ENCODE assay signal across 8 cellular contexts in the genomic region with DNA sequence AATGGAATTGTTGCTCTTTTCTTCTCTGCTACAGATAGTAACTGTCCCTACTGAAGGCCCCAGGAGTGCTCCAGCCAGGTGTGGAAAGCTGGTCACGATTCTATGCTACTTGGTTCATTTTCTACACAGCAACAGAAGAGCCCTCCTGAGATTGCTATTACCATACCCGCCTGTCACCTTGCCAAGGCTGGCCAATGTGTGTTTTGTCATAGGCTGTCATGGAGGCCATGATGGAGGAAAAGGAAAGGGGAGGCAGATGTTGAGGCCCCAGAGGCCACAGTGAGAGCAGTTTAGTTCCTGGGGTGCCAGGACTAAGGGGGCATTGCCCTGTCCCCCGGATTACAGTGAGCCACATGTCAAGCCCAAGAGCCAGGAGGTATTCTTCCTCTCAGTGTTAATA. TPM values are rescaled to one million over a fixed set of nuclear protein-coding genes. Genes with fewer than 3 reads are reported as not detected.
DNase-seq lines count a peak whose midpoint lies in the region; ATAC-seq and TF ChIP-seq lines count a peak whose summit lies in the region.

No MANE protein-coding gene starts in this region.

- no peaks in the 10 kb centered on the region for H3K27me3 Mint-ChIP-seq in activated naive CD4-positive, alpha-beta T cell treated with anti-CD3 and anti-CD28 coated beads, Interleukin-2, amount 10 ng/mL, durations not matched to agents 7 days and 5 days

- peaks cover 38% of the 10 kb centered on the region for H3K36me3 Mint-ChIP-seq in activated naive CD4-positive, alpha-beta T cell treated with anti-CD3 and anti-CD28 coated beads, Interleukin-2, amount 10 ng/mL, durations not matched to agents 7 days and 5 days

- intact Hi-C loops in right lobe of liver (cut with DNase I): no loop called here
- intact Hi-C loops in upper lobe of right lung (cut with DNase I): no loop called here

- H3K27me3 ChIP-seq in right lobe of liver: no peaks in the 10 kb centered on the region
- H3K27me3 ChIP-seq in upper lobe of right lung: no peaks in the 10 kb centered on the region

- ATAC-seq in right lobe of liver (no peak), upper lobe of right lung (no peak)

- in situ Hi-C loops in astrocyte of the cerebellum (cut with HindIII; ENCODE audit: low sequenced_read_pairs): no loop called here

- 68% methylated on average over 3 of the region's 3 CpGs for WGBS in right lobe of liver (ENCODE audit: insufficient coverage, low coverage, low lambda C conversion rate, missing lambda C conversion rate)

- H3K4me1 ChIP-seq in right lobe of liver: peaks cover 0 to 16% (median 3%) of the 10 kb centered on the region in 4 donors
- H3K4me1 ChIP-seq in upper lobe of right lung: peaks cover 26% of the 10 kb centered on the region

- TF ChIP-seq POLR2A in right lobe of liver (IDR thresholded peaks at IDR 0.05): no peak

- peak overlapping the region; percentile 76 for H3K4me3 ChIP-seq in astrocyte of the cerebellum (ENCODE audit: low read depth, low read length)
- H3K4me3 ChIP-seq in right lobe of liver: peak overlapping the region; percentile 73 to 91 (median 87)
- peak overlapping the region; percentile 87 for H3K4me3 ChIP-seq in upper lobe of right lung

- TF ChIP-seq CTCF in astrocyte of the cerebellum (IDR thresholded peaks at IDR 0.05; ENCODE audit: low read depth, low read length, missing control alignments): no peak
- TF ChIP-seq CTCF in right lobe of liver (IDR thresholded peaks at IDR 0.05): no peak
- no peak for TF ChIP-seq CTCF in upper lobe of right lung (IDR thresholded peaks at IDR 0.05)

- peak overlapping the region; percentile 99 for H3K4me3 Mint-ChIP-seq in activated naive CD4-positive, alpha-beta T cell treated with anti-CD3 and anti-CD28 coated beads, Interleukin-2, amount 10 ng/mL, durations not matched to agents 7 days and 5 days

- H3K36me3 ChIP-seq in right lobe of liver: peaks cover 0 to 21% (median 3%) of the 10 kb centered on the region in 4 donors
- H3K36me3 ChIP-seq in upper lobe of right lung: peaks cover 34% of the 10 kb centered on the region

- H3K4me1 Mint-ChIP-seq in activated naive CD4-positive, alpha-beta T cell treated with anti-CD3 and anti-CD28 coated beads, Interleukin-2, amount 10 ng/mL, durations not matched to agents 7 days and 5 days: peaks cover 54% of the 10 kb centered on the region

- no peaks in the 10 kb centered on the region for H3K9me3 Mint-ChIP-seq in activated naive CD4-positive, alpha-beta T cell treated with anti-CD3 and anti-CD28 coated beads, Interleukin-2, amount 10 ng/mL, durations not matched to agents 7 days and 5 days

- no peak for DNase-seq in activated naive CD4-positive, alpha-beta T cell treated with anti-CD3 and anti-CD28 coated beads, Interleukin-2, amount 10 ng/mL, durations not matched to agents 7 days and 5 days
- no peak for DNase-seq in activated naive CD4-positive, alpha-beta T cell treated with anti-CD3 and anti-CD28 coated beads, Interleukin-2, amount 50 U/mL, for 16 hours
- DNase-seq in astrocyte of the cerebellum (ENCODE audit: low read depth) (no peak), right lobe of liver (no peak), upper lobe of right lung (no peak), NCI-H1105 (lab: John Stamatoyannopoulos, UW) (no peak), iPS-NIHi7 (ENCODE audit: extremely low spot score) (no peak), NCI-H187 (lab: John Stamatoyannopoulos, UW) (no peak)

- H3K9me3 ChIP-seq in right lobe of liver (no peaks in the 10 kb centered on the region), upper lobe of right lung (no peaks in the 10 kb centered on the region)

- no peak overlapping the region for H3K27ac ChIP-seq in right lobe of liver
- no peak overlapping the region for H3K27ac ChIP-seq in upper lobe of right lung

- CTCF ChIA-PET in activated naive CD4-positive, alpha-beta T cell treated with anti-CD3 and anti-CD28 coated beads, Interleukin-2, amount 10 ng/mL, durations not matched to agents 7 days and 5 days (lab: Charles Lee): interaction anchor here (1.7 to 2.1 kb wide), 4 partner anchors 14 to 197 kb away, joined by 5 to 9 read pairs (median 6); no protein-coding TSS in a partner anchor

- H3K27ac Mint-ChIP-seq in activated naive CD4-positive, alpha-beta T cell treated with anti-CD3 and anti-CD28 coated beads, Interleukin-2, amount 10 ng/mL, durations not matched to agents 7 days and 5 days: no peak overlapping the region

RNA-seq across cellular contexts. Expression of a gene that starts 1.0 kb away (rescaled TPM):
- total RNA-seq in right lobe of liver (10 to 100 TPM in 3 of 6 experiments, 1 to 10 TPM in 3; 7.4 to 12.8 (median 9.5) TPM), upper lobe of right lung (22.0 TPM)

RNA-seq across cellular contexts. Expression of a gene that starts 1.2 kb away (rescaled TPM):
- 100 to 1,000 TPM in 4 of 6 experiments, 10 to 100 TPM in 2; 70.3 to 112 (median 105) TPM for total RNA-seq in right lobe of liver
- total RNA-seq in upper lobe of right lung: 58.1 TPM

RNA-seq across cellular contexts. Expression of a gene that starts 27.7 kb away (rescaled TPM):
- total RNA-seq in right lobe of liver (100 to 1,000 TPM in 5 of 6 experiments, 10 to 100 TPM in 1; 85.7 to 153 (median 121) TPM), upper lobe of right lung (156 TPM)

RNA-seq across cellular contexts. Expression of a gene that starts 54.6 kb away (rescaled TPM):
- total RNA-seq in right lobe of liver (10 to 100 TPM in 3 of 6 experiments, 1 to 10 TPM in 3; 3.3 to 17.4 (median 9.9) TPM), upper lobe of right lung (419 TPM)
